Comparison of ENCODE assay signal across 8 cellular contexts in the genomic region with DNA sequence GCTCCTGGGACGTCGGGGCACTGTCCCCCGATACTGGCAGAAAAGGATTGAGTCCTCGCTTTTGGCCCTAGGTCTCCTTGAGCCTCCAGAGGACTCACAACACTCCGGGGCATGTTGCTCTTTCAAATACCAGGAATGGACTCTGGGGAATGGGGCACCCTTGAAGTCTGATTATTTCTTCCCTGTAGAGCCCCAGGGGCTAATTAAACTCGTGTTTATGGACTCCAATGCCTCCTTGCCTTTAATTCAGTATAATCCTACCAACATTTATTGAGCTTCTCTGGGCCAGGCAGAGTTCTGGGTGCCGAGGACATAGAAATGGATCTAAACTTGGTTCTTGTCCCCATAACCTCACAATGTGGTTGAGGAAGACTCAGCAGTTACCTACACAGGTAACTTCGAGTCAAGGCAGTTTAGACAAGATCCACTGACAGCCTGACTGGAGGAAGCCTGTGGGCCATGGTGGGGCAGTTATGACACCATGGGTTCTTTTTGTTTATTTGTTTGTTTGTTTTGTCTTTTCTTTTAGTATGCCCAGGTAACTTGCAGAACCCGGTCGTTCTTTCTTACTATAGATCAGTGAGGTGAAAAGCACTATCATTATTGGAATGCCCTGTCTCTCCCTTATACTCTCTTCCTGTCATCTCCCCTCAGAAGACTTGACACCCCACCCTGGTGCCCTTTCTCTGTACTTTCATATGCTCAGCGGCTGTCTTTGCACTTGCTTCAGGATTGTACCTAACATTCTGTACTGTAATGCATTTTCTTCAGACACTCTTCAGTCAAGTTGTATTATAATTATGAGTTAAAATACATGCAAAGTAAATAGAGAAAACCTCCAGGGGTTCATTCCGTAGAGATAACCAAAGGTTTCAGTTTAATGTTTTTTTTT. TPM values are rescaled to one million over a fixed set of nuclear protein-coding genes. Genes with fewer than 3 reads are reported as not detected.
DNase-seq lines count a peak whose midpoint lies in the region; ATAC-seq and TF ChIP-seq lines count a peak whose summit lies in the region.

No MANE protein-coding gene starts in this region.

- peaks cover 56% of the 10 kb centered on the region for H3K36me3 Mint-ChIP-seq in activated CD4-positive, alpha-beta T cell treated with anti-CD3 and anti-CD28 coated beads, Interleukin-2, amount 10 ng/mL, durations not matched to agents 7 days and 5 days (ENCODE audit: low read depth)
- H3K36me3 Mint-ChIP-seq in activated CD8-positive, alpha-beta T cell treated with anti-CD3 and anti-CD28 coated beads, Interleukin-2, amount 10 ng/mL, durations not matched to agents 7 days and 5 days (ENCODE audit: low read depth), result peaks cover 65% of the 10 kb centered on the region

- peaks cover 0 to 59% (median 37%) of the 10 kb centered on the region in 4 donors for H3K4me1 ChIP-seq in sigmoid colon

- H3K4me1 Mint-ChIP-seq in activated CD4-positive, alpha-beta T cell treated with anti-CD3 and anti-CD28 coated beads, Interleukin-2, amount 10 ng/mL, durations not matched to agents 7 days and 5 days, result peaks cover 67% of the 10 kb centered on the region
- H3K4me1 Mint-ChIP-seq in activated CD8-positive, alpha-beta T cell treated with anti-CD3 and anti-CD28 coated beads, Interleukin-2, amount 10 ng/mL, durations not matched to agents 7 days and 5 days (ENCODE audit: low read depth), result peaks cover 63% of the 10 kb centered on the region

- H3K4me3 ChIP-seq in sigmoid colon, result peak overlapping the region; percentile 80 to 91 (median 85)

- H3K9me3 ChIP-seq in sigmoid colon, result no peaks in the 10 kb centered on the region

- no peaks in the 10 kb centered on the region for H3K27me3 ChIP-seq in sigmoid colon

- peaks cover 0 to 6% (median 0%) of the 10 kb centered on the region in 4 donors for H3K36me3 ChIP-seq in sigmoid colon

- no peak for TF ChIP-seq POLR2A in sigmoid colon (IDR thresholded peaks at IDR 0.05)

- no peak for TF ChIP-seq EP300 in sigmoid colon (IDR thresholded peaks at IDR 0.05)

- H3K27ac ChIP-seq in sigmoid colon, result peak overlapping the region; percentile 98 to 99 (median 98)

- CTCF ChIA-PET in activated CD4-positive, alpha-beta T cell treated with anti-CD3 and anti-CD28 coated beads, Interleukin-2, amount 10 ng/mL, durations not matched to agents 7 days and 5 days (lab: Charles Lee), result interaction anchor here (0.8 to 3.0 kb wide), 9 partner anchors 7 to 230 kb away, joined by 3 to 16 read pairs (median 9); a partner anchor contains a TSS
- CTCF ChIA-PET in activated CD8-positive, alpha-beta T cell treated with anti-CD3 and anti-CD28 coated beads, Interleukin-2, amount 10 ng/mL, durations not matched to agents 7 days and 5 days (lab: Charles Lee), result interaction anchor here (1.0 to 7.4 kb wide), 11 partner anchors 36 to 255 kb away, joined by 3 to 83 read pairs (median 10); a partner anchor contains a TSS

- H3K4me3 Mint-ChIP-seq in activated CD4-positive, alpha-beta T cell treated with anti-CD3 and anti-CD28 coated beads, Interleukin-2, amount 10 ng/mL, durations not matched to agents 7 days and 5 days, result peak overlapping the region; percentile 91
- peak overlapping the region; percentile 97 for H3K4me3 Mint-ChIP-seq in activated CD8-positive, alpha-beta T cell treated with anti-CD3 and anti-CD28 coated beads, Interleukin-2, amount 10 ng/mL, durations not matched to agents 7 days and 5 days

- no peaks in the 10 kb centered on the region for H3K27me3 Mint-ChIP-seq in activated CD4-positive, alpha-beta T cell treated with anti-CD3 and anti-CD28 coated beads, Interleukin-2, amount 10 ng/mL, durations not matched to agents 7 days and 5 days
- H3K27me3 Mint-ChIP-seq in activated CD8-positive, alpha-beta T cell treated with anti-CD3 and anti-CD28 coated beads, Interleukin-2, amount 10 ng/mL, durations not matched to agents 7 days and 5 days (ENCODE audit: low read depth), result no peaks in the 10 kb centered on the region

- TF ChIP-seq CTCF in sigmoid colon (IDR thresholded peaks at IDR 0.05), result no peak

- intact Hi-C loops in Right ventricle myocardium superior (cut with DNase I) (loop anchor here (5.0 kb wide), 2 partner anchors 38 to 47 kb away; a partner anchor contains a TSS), sigmoid colon (cut with DNase I) (loop anchor here (2.0 to 5.0 kb wide), 2 partner anchors 38 to 156 kb away; a partner anchor contains a TSS)

- no peaks in the 10 kb centered on the region for H3K9me3 Mint-ChIP-seq in activated CD4-positive, alpha-beta T cell treated with anti-CD3 and anti-CD28 coated beads, Interleukin-2, amount 10 ng/mL, durations not matched to agents 7 days and 5 days
- no peaks in the 10 kb centered on the region for H3K9me3 Mint-ChIP-seq in activated CD8-positive, alpha-beta T cell treated with anti-CD3 and anti-CD28 coated beads, Interleukin-2, amount 10 ng/mL, durations not matched to agents 7 days and 5 days (ENCODE audit: insufficient read depth)

- 13 to 14% methylated on average over 12 of the region's 12 CpGs for WGBS in sigmoid colon, 2 donors

- no peak for ATAC-seq in activated CD8-positive, alpha-beta T cell treated with anti-CD3 and anti-CD28 coated beads, Interleukin-2, amount 10 ng/mL, durations not matched to agents 7 days and 5 days
- peak; percentile 19 for ATAC-seq in Right ventricle myocardium superior (ENCODE audit: poor library complexity)
- no peak for ATAC-seq in GM19467 (IDR thresholded peaks at IDR 0.05; ENCODE audit: unreplicated experiment)
- ATAC-seq in HG03565 (IDR thresholded peaks at IDR 0.05; ENCODE audit: unreplicated experiment), result no peak

- peak overlapping the region; percentile 97 for H3K27ac Mint-ChIP-seq in activated CD4-positive, alpha-beta T cell treated with anti-CD3 and anti-CD28 coated beads, Interleukin-2, amount 10 ng/mL, durations not matched to agents 7 days and 5 days
- H3K27ac Mint-ChIP-seq in activated CD8-positive, alpha-beta T cell treated with anti-CD3 and anti-CD28 coated beads, Interleukin-2, amount 10 ng/mL, durations not matched to agents 7 days and 5 days, result peak overlapping the region; percentile 99

- DNase-seq in activated CD4-positive, alpha-beta T cell treated with anti-CD3 and anti-CD28 coated beads, Interleukin-2, amount 10 ng/mL, durations not matched to agents 7 days and 5 days, result peak; percentile 30
- DNase-seq in activated CD4-positive, alpha-beta T cell treated with anti-CD3 and anti-CD28 coated beads, Interleukin-2, amount 50 U/mL, for 1 hour, result no peak
- peak; percentile 81 to 88 for DNase-seq in Kasumi-1 (lab: John Stamatoyannopoulos, UW)
- peak; percentile 53 for DNase-seq in activated CD8-positive, alpha-beta T cell treated with anti-CD3 and anti-CD28 coated beads, Interleukin-2, amount 10 ng/mL, durations not matched to agents 7 days and 5 days
- DNase-seq in Right ventricle myocardium superior, result no peak
- no peak for DNase-seq in sigmoid colon

- POLR2A ChIA-PET in activated CD4-positive, alpha-beta T cell treated with anti-CD3 and anti-CD28 coated beads, Interleukin-2, amount 10 ng/mL, durations not matched to agents 7 days and 5 days (lab: Charles Lee), result interaction anchor here (1.8 kb wide), 1 partner anchor 11 kb away, joined by 7 read pairs; no protein-coding TSS in a partner anchor
- POLR2A ChIA-PET in activated CD8-positive, alpha-beta T cell treated with anti-CD3 and anti-CD28 coated beads, Interleukin-2, amount 10 ng/mL, durations not matched to agents 7 days and 5 days (lab: Charles Lee), result interaction anchor here (1.0 to 9.2 kb wide), 21 partner anchors 11 to 258 kb away, joined by 3 to 238 read pairs (median 13); a partner anchor contains a TSS

RNA-seq across cellular contexts. Expression of a gene that starts 3.2 kb away (rescaled TPM):
- total RNA-seq in activated CD4-positive, alpha-beta T cell treated with anti-CD3 and anti-CD28 coated beads, Interleukin-2, amount 10 ng/mL, durations not matched to agents 7 days and 5 days, result 100 to 1,000 TPM in 1 of 2 experiments, 10 to 100 TPM in 1; 98.4 to 106 TPM
- 10 to 100 TPM; 90.4 to 95.0 TPM for total RNA-seq in activated CD8-positive, alpha-beta T cell treated with anti-CD3 and anti-CD28 coated beads, Interleukin-2, amount 10 ng/mL, durations not matched to agents 7 days and 5 days
- total RNA-seq in Right ventricle myocardium superior (251 TPM), sigmoid colon (100 to 1,000 TPM; 113 to 243 (median 195) TPM)
- polyA plus RNA-seq in sigmoid colon, result 10 to 100 TPM; 32.4 to 92.6 (median 36.8) TPM

RNA-seq across cellular contexts. Expression of a gene that starts 47.4 kb away (rescaled TPM):
- 100 to 1,000 TPM; 134 to 147 TPM for total RNA-seq in activated CD4-positive, alpha-beta T cell treated with anti-CD3 and anti-CD28 coated beads, Interleukin-2, amount 10 ng/mL, durations not matched to agents 7 days and 5 days
- 100 to 1,000 TPM; 167 to 173 TPM for total RNA-seq in activated CD8-positive, alpha-beta T cell treated with anti-CD3 and anti-CD28 coated beads, Interleukin-2, amount 10 ng/mL, durations not matched to agents 7 days and 5 days
- 541 TPM for total RNA-seq in Right ventricle myocardium superior
- 10 to 100 TPM; 85.3 to 97.9 (median 89.8) TPM for total RNA-seq in sigmoid colon
- polyA plus RNA-seq in sigmoid colon, result 100 to 1,000 TPM; 146 to 370 (median 219) TPM

RNA-seq across cellular contexts. Expression of a gene that starts 47.7 kb away (rescaled TPM):
- 10 to 100 TPM; 31.4 to 32.0 TPM for total RNA-seq in activated CD4-positive, alpha-beta T cell treated with anti-CD3 and anti-CD28 coated beads, Interleukin-2, amount 10 ng/mL, durations not matched to agents 7 days and 5 days
- 10 to 100 TPM; 35.9 to 40.2 TPM for total RNA-seq in activated CD8-positive, alpha-beta T cell treated with anti-CD3 and anti-CD28 coated beads, Interleukin-2, amount 10 ng/mL, durations not matched to agents 7 days and 5 days
- total RNA-seq in Right ventricle myocardium superior (12.0 TPM), sigmoid colon (10 to 100 TPM; 13.6 to 20.2 (median 18.7) TPM)
- polyA plus RNA-seq in sigmoid colon, result 10 to 100 TPM in 1 of 3 donors, 1 to 10 TPM in 2; 4.8 to 10.9 (median 7.8) TPM

Comparison
In these comparisons a context has a peak if more than half of its experiments do, and no peak if none do; other contexts are left out.
1. DNase-seq: peak in activated CD4-positive, alpha-beta T cell treated with anti-CD3 and anti-CD28 coated beads, Interleukin-2, amount 10 ng/mL, durations not matched to agents 7 days and 5 days (single experiment), Kasumi-1 (2 of 2) and activated CD8-positive, alpha-beta T cell treated with anti-CD3 and anti-CD28 coated beads, Interleukin-2, amount 10 ng/mL, durations not matched to agents 7 days and 5 days (single experiment); none in activated CD4-positive, alpha-beta T cell treated with anti-CD3 and anti-CD28 coated beads, Interleukin-2, amount 50 U/mL, for 1 hour (single experiment), Right ventricle myocardium superior (single experiment) and sigmoid colon (single experiment).